8 cellular contexts compared by ENCODE assay signal in genomic region chr17:55421179-55421934, GRCh38. TPM values are rescaled to one million over a fixed set of nuclear protein-coding genes. Genes with fewer than 3 reads are reported as not detected.
DNase-seq lines count a peak whose midpoint lies in the region; ATAC-seq, FAIRE-seq and TF ChIP-seq lines count a peak whose summit lies in the region.

A gene with protein sequence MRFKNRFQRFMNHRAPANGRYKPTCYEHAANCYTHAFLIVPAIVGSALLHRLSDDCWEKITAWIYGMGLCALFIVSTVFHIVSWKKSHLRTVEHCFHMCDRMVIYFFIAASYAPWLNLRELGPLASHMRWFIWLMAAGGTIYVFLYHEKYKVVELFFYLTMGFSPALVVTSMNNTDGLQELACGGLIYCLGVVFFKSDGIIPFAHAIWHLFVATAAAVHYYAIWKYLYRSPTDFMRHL (minus strand): TSS chr17:55421835. CDS start chr17:55421695, 140 bp downstream.

- ATAC-seq in GM21619 (IDR thresholded peaks at IDR 0.05; ENCODE audit: unreplicated experiment) (peak; percentile 16), omental fat pad (ENCODE audit: low FRiP score) (peak; percentile 52)

- DNase-seq in activated CD4-positive, alpha-beta memory T cell treated with anti-CD3 and anti-CD28 coated beads, Interleukin-2, amount 10 ng/mL, durations not matched to agents 7 days and 5 days, result peak; percentile 31
- DNase-seq in frontal cortex (ENCODE audit: low spot score in 2 of 2) (peak in 1 of 2 donors; percentile 30), omental fat pad (ENCODE audit: low spot score) (no peak), NCI-H1105 (lab: John Stamatoyannopoulos, UW) (no peak), NCI-H2196 (lab: John Stamatoyannopoulos, UW; ENCODE audit: unreplicated experiment) (no peak)

- peaks cover 13% of the 10 kb centered on the region for H3K27me3 Mint-ChIP-seq in IgD-negative memory B cell
- H3K27me3 Mint-ChIP-seq in activated CD4-positive, alpha-beta memory T cell treated with anti-CD3 and anti-CD28 coated beads, Interleukin-2, amount 10 ng/mL, durations not matched to agents 7 days and 5 days, result peaks cover 27% of the 10 kb centered on the region

- H3K36me3 Mint-ChIP-seq in IgD-negative memory B cell, result no peaks in the 10 kb centered on the region
- peaks cover 36% of the 10 kb centered on the region for H3K36me3 Mint-ChIP-seq in activated CD4-positive, alpha-beta memory T cell treated with anti-CD3 and anti-CD28 coated beads, Interleukin-2, amount 10 ng/mL, durations not matched to agents 7 days and 5 days (ENCODE audit: low read depth)

- peak within 1 kb of the TSS; percentile 92 to 98 (median 93) for H3K27ac Mint-ChIP-seq in IgD-negative memory B cell
- peak within 1 kb of the TSS; percentile 98 for H3K27ac Mint-ChIP-seq in activated CD4-positive, alpha-beta memory T cell treated with anti-CD3 and anti-CD28 coated beads, Interleukin-2, amount 10 ng/mL, durations not matched to agents 7 days and 5 days

- H3K4me3 ChIP-seq in GM08714 (ENCODE audit: low read length), result peak within 1 kb of the TSS; percentile 94

- FAIRE-seq in frontal cortex (lab: Jason Lieb, UNC), result no peak

- CTCF ChIA-PET in activated CD4-positive, alpha-beta memory T cell treated with anti-CD3 and anti-CD28 coated beads, Interleukin-2, amount 10 ng/mL, durations not matched to agents 7 days and 5 days (lab: Charles Lee), result interaction anchor here (1.0 kb wide), 1 partner anchor 93 kb away, joined by 4 read pairs; no protein-coding TSS in a partner anchor

- H3K4me1 Mint-ChIP-seq in IgD-negative memory B cell, result peaks cover 28 to 48% (median 46%) of the 10 kb centered on the region in 3 donors
- peaks cover 44% of the 10 kb centered on the region for H3K4me1 Mint-ChIP-seq in activated CD4-positive, alpha-beta memory T cell treated with anti-CD3 and anti-CD28 coated beads, Interleukin-2, amount 10 ng/mL, durations not matched to agents 7 days and 5 days

- peak within 1 kb of the TSS; percentile 90 to 96 (median 93) for H3K4me3 Mint-ChIP-seq in IgD-negative memory B cell
- H3K4me3 Mint-ChIP-seq in activated CD4-positive, alpha-beta memory T cell treated with anti-CD3 and anti-CD28 coated beads, Interleukin-2, amount 10 ng/mL, durations not matched to agents 7 days and 5 days, result peak within 1 kb of the TSS; percentile 90

- POLR2A ChIA-PET in activated CD4-positive, alpha-beta memory T cell treated with anti-CD3 and anti-CD28 coated beads, Interleukin-2, amount 10 ng/mL, durations not matched to agents 7 days and 5 days (lab: Charles Lee), result interaction anchor here (0.6 to 2.5 kb wide), 14 partner anchors 12 to 1557 kb away, joined by 3 to 15 read pairs (median 5); partner anchors contain the start of genes COX11, SCPEP1 and STXBP4

- no peak for TF ChIP-seq CTCF in omental fat pad (IDR thresholded peaks at IDR 0.05)

- H3K9me3 Mint-ChIP-seq in IgD-negative memory B cell, result no peaks in the 10 kb centered on the region
- H3K9me3 Mint-ChIP-seq in activated CD4-positive, alpha-beta memory T cell treated with anti-CD3 and anti-CD28 coated beads, Interleukin-2, amount 10 ng/mL, durations not matched to agents 7 days and 5 days, result no peaks in the 10 kb centered on the region

RNA-seq across cellular contexts. Expression of the gene that starts here (rescaled TPM):
- 10.5 TPM for polyA plus RNA-seq in IgD-negative memory B cell
- 10 to 100 TPM; 29.6 to 30.8 TPM for total RNA-seq in activated CD4-positive, alpha-beta memory T cell treated with anti-CD3 and anti-CD28 coated beads, Interleukin-2, amount 10 ng/mL, durations not matched to agents 7 days and 5 days
- total RNA-seq in frontal cortex (293 TPM), omental fat pad (100 to 1,000 TPM in 3 of 4 donors, 10 to 100 TPM in 1; 37.8 to 176 (median 137) TPM)
